In the genomic region with DNA sequence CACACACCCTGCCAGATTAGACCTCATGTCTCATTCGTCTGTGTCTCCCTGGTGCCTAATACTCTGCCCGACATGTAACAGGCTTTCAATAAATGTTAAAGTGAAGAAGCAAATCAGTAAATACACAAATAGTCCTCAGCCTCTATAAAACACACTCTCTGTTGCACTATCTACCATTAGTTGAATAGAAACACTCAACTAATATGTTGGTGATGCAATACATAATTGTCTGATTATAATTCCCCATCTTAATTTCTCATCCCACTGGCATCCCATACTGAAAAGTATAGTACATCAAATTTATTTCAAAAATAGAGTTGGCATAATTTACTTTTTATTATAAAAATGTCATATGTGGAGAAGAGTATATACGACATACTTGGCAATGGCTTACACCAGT, we compare ENCODE assay signal across 11 cellular contexts.
"Had no signal": no experiment of that assay in that cellular context is flagged by ENCODE, and none has a peak within 500 bp of the region (broad histone marks: within the 10 kb centered on the region; RNA-seq: fewer than 3 reads in every experiment).

No MANE protein-coding gene starts in this region.

- DNase-seq: GM23248, GOT3, H7, H9, HCEC 1CT, HFFc6 had no signal

- H3K9me3 ChIP-seq: HAP-1 had no signal

- H3K4me2 ChIP-seq: GM23338 had no signal

- H2AFZ ChIP-seq: GM23248, GM23338 had no signal

- FAIRE-seq: H1, H54 had no signal

- H3K4me1 ChIP-seq: HAP-1 had no signal

- ATAC-seq: GM23338, HCT116 had no signal

- H3K4me3 ChIP-seq: GM23248, GM23338, HAP-1 had no signal

- H3K36me3 ChIP-seq: HAP-1 had no signal

- H3K9ac ChIP-seq: GM23248 had no signal

- H3K27ac ChIP-seq: GM23248 had no signal
